17 cellular contexts compared by ENCODE assay signal in genomic region chr1:65623895-65624294, GRCh38.
"Had no signal": no experiment of that assay in that cellular context is flagged by ENCODE, and none has a peak within 500 bp of the region (broad histone marks: within the 10 kb centered on the region; RNA-seq: fewer than 3 reads in every experiment).

No MANE protein-coding gene starts in this region.

- H3K27ac ChIP-seq: adrenal gland, esophagus squamous epithelium, gastrocnemius medialis, heart left ventricle, lower lobe of right lung, parathyroid adenoma, thoracic aorta, WERI-Rb-1 had no signal

- ATAC-seq: gastrocnemius medialis; heart left ventricle; left cardiac atrium; lower lobe of right lung; stimulated activated effector memory CD8-positive, alpha-beta T cell treated with anti-CD3 and anti-CD28 coated beads, Interleukin-12 subunit alpha, Interleukin-12 subunit beta, amount 100 ng/mL, for 72 hours; T-helper 17 cell had no signal

- H3K9me3 ChIP-seq: adrenal gland, esophagus squamous epithelium, gastrocnemius medialis, heart left ventricle, lower lobe of right lung, thoracic aorta had no signal

- H3K4me3 ChIP-seq: adrenal gland, esophagus squamous epithelium, gastrocnemius medialis, heart left ventricle, lower lobe of right lung, thoracic aorta had no signal

- H3K36me3 ChIP-seq: adrenal gland, esophagus squamous epithelium, gastrocnemius medialis, heart left ventricle, lower lobe of right lung, thoracic aorta, WERI-Rb-1 had no signal

- H3K27me3 ChIP-seq: adrenal gland, esophagus squamous epithelium, gastrocnemius medialis, heart left ventricle had no signal

- H3K4me1 ChIP-seq: adrenal gland, esophagus squamous epithelium, gastrocnemius medialis, heart left ventricle, lower lobe of right lung, parathyroid adenoma had no signal

- DNase-seq: activated CD4-positive, alpha-beta T cell treated with anti-CD3 and anti-CD28 coated beads, Interleukin-2, amount 50 U/mL, for 48 hours; activated effector memory CD4-positive, alpha-beta T cell treated with Interleukin-2 at 50 U/mL for 16 hours; activated naive CD4-positive, alpha-beta T cell treated with anti-CD3 and anti-CD28 coated beads, Interleukin-2, amount 50 U/mL, for 16 hours; adrenal gland; caudate nucleus; cortex of kidney; effector CD4-positive, alpha-beta T cell; esophagus squamous epithelium; gastrocnemius medialis; heart left ventricle; left cardiac atrium; lower lobe of right lung; T-helper 17 cell; WERI-Rb-1 had no signal

- H3K9ac ChIP-seq: parathyroid adenoma had no signal
